ENCODE assay signal across 25 cellular contexts in genomic region chr1:225681231-225681630, GRCh38.
"Had no signal": no experiment of that assay in that cellular context is flagged by ENCODE, and none has a peak within 500 bp of the region (broad histone marks: within the 10 kb centered on the region; RNA-seq: fewer than 3 reads in every experiment).

No MANE protein-coding gene starts in this region.

- DNase-seq: dermis blood vessel endothelial cell; dorsolateral prefrontal cortex; effector CD4-positive, alpha-beta T cell; effector memory CD4-positive, alpha-beta T cell; erythroblast; esophagus squamous epithelium; foreskin fibroblast; heart left ventricle; hypothalamus; immature natural killer cell; islet precursor cell; kidney; kidney glomerular epithelial cell; left colon; left ventricle myocardium inferior; lower lobe of right lung; mesenchymal stem cell; mucosa of descending colon; naive B cell; naive thymus-derived CD8-positive, alpha-beta T cell had no signal

- H3K27me3 ChIP-seq: dorsolateral prefrontal cortex, gastroesophageal sphincter, hepatocyte had no signal

- H3K4me3 ChIP-seq: coronary artery, dorsolateral prefrontal cortex, esophagus squamous epithelium, gastroesophageal sphincter, heart left ventricle, hepatocyte, left ventricle myocardium inferior, lower lobe of right lung, mucosa of descending colon had no signal

- H3K36me3 ChIP-seq: esophagus squamous epithelium, gastroesophageal sphincter, heart left ventricle, left ventricle myocardium inferior, lower lobe of right lung had no signal

- H3K9me3 ChIP-seq: esophagus squamous epithelium, gastroesophageal sphincter, heart left ventricle, left ventricle myocardium inferior, lower lobe of right lung, mucosa of descending colon had no signal

- ATAC-seq: esophagus mucosa; gastroesophageal sphincter; heart left ventricle; left colon; left lobe of liver; lower lobe of right lung; mucosa of descending colon; naive thymus-derived CD8-positive, alpha-beta T cell had no signal
